ENCODE assay signal across 8 cellular contexts in the genomic region with DNA sequence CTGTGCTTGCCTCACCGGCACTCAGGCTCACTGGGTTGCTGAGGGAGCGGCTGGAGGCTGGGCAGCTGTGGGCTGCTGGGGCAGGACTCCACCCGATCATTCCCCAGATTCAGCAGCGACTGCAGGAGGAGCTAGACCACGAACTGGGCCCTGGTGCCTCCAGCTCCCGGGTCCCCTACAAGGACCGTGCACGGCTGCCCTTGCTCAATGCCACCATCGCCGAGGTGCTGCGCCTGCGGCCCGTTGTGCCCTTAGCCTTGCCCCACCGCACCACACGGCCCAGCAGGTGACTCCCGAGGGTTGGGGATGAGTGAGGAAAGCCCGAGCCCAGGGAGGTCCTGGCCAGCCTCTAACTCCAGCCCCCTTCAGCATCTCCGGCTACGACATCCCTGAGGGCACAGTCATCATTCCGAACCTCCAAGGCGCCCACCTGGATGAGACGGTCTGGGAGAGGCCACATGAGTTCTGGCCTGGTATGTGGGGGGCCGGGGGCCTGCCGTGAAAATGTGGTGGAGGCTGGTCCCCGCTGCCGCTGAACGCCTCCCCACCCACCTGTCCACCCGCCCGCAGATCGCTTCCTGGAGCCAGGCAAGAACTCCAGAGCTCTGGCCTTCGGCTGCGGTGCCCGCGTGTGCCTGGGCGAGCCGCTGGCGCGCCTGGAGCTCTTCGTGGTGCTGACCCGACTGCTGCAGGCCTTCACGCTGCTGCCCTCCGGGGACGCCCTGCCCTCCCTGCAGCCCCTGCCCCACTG. TPM values are rescaled to one million over a fixed set of nuclear protein-coding genes. Genes with fewer than 3 reads are reported as not detected.
A peak's percentile ranks its signal among the peaks of the same experiment; 100 is the strongest.
DNase-seq lines count a peak whose midpoint lies in the region; ATAC-seq and TF ChIP-seq lines count a peak whose summit lies in the region.
"Not testable (repeated sequence)": the region's sequence is repeated elsewhere in the genome, so short reads cannot be mapped to it uniquely, and the experiment has no call there.
"Had no signal": no experiment of that assay in that cellular context is flagged by ENCODE, and none has a peak within 500 bp of the region (broad histone marks: within the 10 kb centered on the region; RNA-seq: fewer than 3 reads in every experiment).

No MANE protein-coding gene starts in this region.

- ATAC-seq in HCT116 (0 out of 2 replicates have a peak, but pooled peaks have one; percentile 5), SK-N-SH treated with all-trans-retinoic acid at 6 μM for 48 hours (peak; percentile 67), left ventricle myocardium superior (peak; percentile 4)
- ATAC-seq in Right ventricle myocardium inferior, lower lobe of right lung: not testable (repeated sequence)

- POLR2A ChIA-PET in HCT116 (lab: Charles Lee) = not testable (repeated sequence)

- H3K27ac ChIP-seq in HCT116 (ENCODE audit: low read depth, low read length); lower lobe of right lung: not testable (repeated sequence)

- not testable (repeated sequence) for H3K9me2 ChIP-seq in HCT116 (ENCODE audit: insufficient read depth)

- not testable (repeated sequence) for H3K27me3 ChIP-seq in HCT116 (ENCODE audit: insufficient read depth, low read length); lower lobe of right lung (ENCODE audit: low read depth)

- not testable (repeated sequence) for BruUV-seq in HCT116 (replicated peaks; lab: Mats Ljungman, UMichigan)

- CTCF ChIA-PET in HCT116 (lab: Charles Lee) = not testable (repeated sequence)

- not testable (repeated sequence) for H3K4me3 ChIP-seq in HCT116 (replicated peaks in 1 of 2; ENCODE audit: low read depth in 1 of 2, low read length in 2 of 2); lower lobe of right lung

- not testable (repeated sequence) for H3K4me1 ChIP-seq in HCT116 (ENCODE audit: control insufficient read depth in 1 of 2, insufficient read depth in 2 of 2, low read length in 2 of 2); lower lobe of right lung

- H3K36me3 ChIP-seq in HCT116 (ENCODE audit: control insufficient read depth in 1 of 2, insufficient read depth in 2 of 2, low read length in 2 of 2); lower lobe of right lung: not testable (repeated sequence)

- not testable (repeated sequence) for DNase-seq in HCT116 (ENCODE audit: low read depth, low spot score); left ventricle myocardium superior
- peak; percentile 30 for DNase-seq in Right ventricle myocardium inferior (ENCODE audit: missing footprints)
- DNase-seq in lower lobe of right lung = peak; percentile 32

- not testable (repeated sequence) for H3K9ac ChIP-seq in HCT116 (ENCODE audit: low read length)

- TF ChIP-seq POLR2A in HCT116 (IDR thresholded peaks at IDR 0.05; ENCODE audit: borderline replicate concordance, extremely low read depth, insufficient read depth, insufficient read length) = not testable (repeated sequence)

- H4K20me1 ChIP-seq in HCT116 (ENCODE audit: insufficient read depth) = not testable (repeated sequence)

- TF ChIP-seq CTCF in HCT116 (IDR thresholded peaks at IDR 0.05 in 2 of 3, conservative IDR thresholded peaks at IDR 0.05 in 1 of 3; ENCODE audit: borderline replicate concordance in 1 of 3, insufficient read depth in 1 of 3, low read depth in 2 of 3, low read length in 2 of 3); lower lobe of right lung (IDR thresholded peaks at IDR 0.05): not testable (repeated sequence)

- not testable (repeated sequence) for H3K4me2 ChIP-seq in HCT116 (ENCODE audit: low read length)

- not testable (repeated sequence) for H3K9me3 ChIP-seq in HCT116 (ENCODE audit: control insufficient read depth in 1 of 2, insufficient read depth in 1 of 2, low read depth in 1 of 2, low read length in 2 of 2); lower lobe of right lung

- H2AFZ ChIP-seq in HCT116 (ENCODE audit: low read depth, low read length, poor library complexity, severe bottlenecking) = not testable (repeated sequence)

- TF ChIP-seq RAD21 in HCT116 (IDR thresholded peaks at IDR 0.05; ENCODE audit: low read depth) = not testable (repeated sequence)

- not testable (repeated sequence) for H3K79me2 ChIP-seq in HCT116 (ENCODE audit: insufficient read depth, low read length)

- intact Hi-C loops in HCT116 (cut with micrococcal nuclease); Right ventricle myocardium inferior (cut with DNase I); left ventricle myocardium superior (cut with micrococcal nuclease); lower lobe of right lung (cut with DNase I): not testable (repeated sequence)

- RAD21 ChIA-PET in HCT116 (lab: Charles Lee; ENCODE audit: low non-redundant PET in 1 of 2, low total read pairs in 2 of 2, uncharacterized antibody in 2 of 2, unreplicated experiment in 2 of 2) = not testable (repeated sequence)

RNA-seq across cellular contexts. Expression of a gene that starts 2.3 kb away (rescaled TPM):
- total RNA-seq in HCT116 (2021; ENCODE audit: unreplicated experiment) = 1.4 TPM
- polyA plus RNA-seq in HCT116 (2012) = 0.30 and 0.33 TPM in 2 replicates
- 0.30 TPM for total RNA-seq in Right ventricle myocardium inferior
- 0.52 TPM for total RNA-seq in left ventricle myocardium superior
- 1.1 TPM for total RNA-seq in lower lobe of right lung
- total RNA-seq: Caco-2; CD4-positive, CD25-positive, alpha-beta regulatory T cell; H7 had no signal
- polyA plus RNA-seq: CD4-positive, CD25-positive, alpha-beta regulatory T cell had no signal

RNA-seq across cellular contexts. Expression of a gene that starts 25.9 kb away (rescaled TPM):
- total RNA-seq in HCT116 (2021; ENCODE audit: unreplicated experiment) (6.3 TPM), Right ventricle myocardium inferior (81.6 TPM), left ventricle myocardium superior (84.0 TPM), lower lobe of right lung (162 TPM)
- polyA plus RNA-seq in HCT116 (2012) = 3.4 and 4.7 TPM in 2 replicates

RNA-seq across cellular contexts. Expression of a gene that starts 58.6 kb away (rescaled TPM):
- total RNA-seq in HCT116 (2021; ENCODE audit: unreplicated experiment) (5.1 TPM), Right ventricle myocardium inferior (92.1 TPM), left ventricle myocardium superior (96.3 TPM), lower lobe of right lung (175 TPM)
- polyA plus RNA-seq in HCT116 (2012) = 2.1 and 3.5 TPM in 2 replicates

Comparison
In these comparisons a context has a peak if more than half of its experiments do, and no peak if none do; other contexts are left out.
1. RNA of a gene that starts 25.9 kb away (total RNA-seq): 162 TPM in lower lobe of right lung (single experiment), 84.0 TPM in left ventricle myocardium superior (single experiment) and 81.6 TPM in Right ventricle myocardium inferior (single experiment); 6.3 TPM in HCT116 (single experiment); every median in the first group is over 10 times any median in the second.
2. RNA of a gene that starts 58.6 kb away (total RNA-seq): 175 TPM in lower lobe of right lung (single experiment), 96.3 TPM in left ventricle myocardium superior (single experiment) and 92.1 TPM in Right ventricle myocardium inferior (single experiment); 5.1 TPM in HCT116 (single experiment); every median in the first group is over 10 times any median in the second.